Comparison of ENCODE assay signal across 9 cellular contexts in genomic region chr6:39227476-39227875, GRCh38. TPM values are rescaled to one million over a fixed set of nuclear protein-coding genes. Genes with fewer than 3 reads are reported as not detected.
A peak's percentile ranks its signal among the peaks of the same experiment; 100 is the strongest.
DNase-seq lines count a peak whose midpoint lies in the region; ATAC-seq, FAIRE-seq and TF ChIP-seq lines count a peak whose summit lies in the region.
"Had no signal": no experiment of that assay in that cellular context is flagged by ENCODE, and none has a peak within 500 bp of the region (broad histone marks: within the 10 kb centered on the region; RNA-seq: fewer than 3 reads in every experiment).

No MANE protein-coding gene starts in this region.

- H3K9me3 ChIP-seq in lung (ENCODE audit: control insufficient read depth in 2 of 2, insufficient read depth in 1 of 2, low read length in 1 of 2) (no peaks in the 10 kb centered on the region), tibial artery (no peaks in the 10 kb centered on the region)

- H3K4me1 Mint-ChIP-seq in activated naive CD4-positive, alpha-beta T cell treated with anti-CD3 and anti-CD28 coated beads, Interleukin-2, amount 10 ng/mL, durations not matched to agents 7 days and 5 days: peaks cover 74% of the 10 kb centered on the region
- peaks cover 58% of the 10 kb centered on the region for H3K4me1 Mint-ChIP-seq in activated naive CD8-positive, alpha-beta T cell treated with anti-CD3 and anti-CD28 coated beads for 36 hours
- peaks cover 48% of the 10 kb centered on the region for H3K4me1 Mint-ChIP-seq in type B pancreatic cell (ENCODE audit: unreplicated experiment)

- H3K36me3 ChIP-seq in lung (ENCODE audit: control insufficient read depth in 2 of 2, insufficient read depth in 2 of 2, low read length in 2 of 2): no peaks in the 10 kb centered on the region
- H3K36me3 ChIP-seq in tibial artery: no peaks in the 10 kb centered on the region

- peak overlapping the region; percentile 0 for H3K4me3 ChIP-seq in lung
- no peak overlapping the region for H3K4me3 ChIP-seq in tibial artery

- H3K4me3 Mint-ChIP-seq in activated naive CD4-positive, alpha-beta T cell treated with anti-CD3 and anti-CD28 coated beads, Interleukin-2, amount 10 ng/mL, durations not matched to agents 7 days and 5 days: peak overlapping the region; percentile 78
- peak overlapping the region; percentile 90 for H3K4me3 Mint-ChIP-seq in activated naive CD8-positive, alpha-beta T cell treated with anti-CD3 and anti-CD28 coated beads for 36 hours
- H3K4me3 Mint-ChIP-seq in type B pancreatic cell: peak overlapping the region; percentile 87

- H3K36me3 Mint-ChIP-seq in activated naive CD4-positive, alpha-beta T cell treated with anti-CD3 and anti-CD28 coated beads, Interleukin-2, amount 10 ng/mL, durations not matched to agents 7 days and 5 days: peaks cover 18% of the 10 kb centered on the region
- peaks cover 55% of the 10 kb centered on the region for H3K36me3 Mint-ChIP-seq in activated naive CD8-positive, alpha-beta T cell treated with anti-CD3 and anti-CD28 coated beads for 36 hours
- H3K36me3 Mint-ChIP-seq in type B pancreatic cell: peaks cover 4% of the 10 kb centered on the region

- TF ChIP-seq CTCF in lung (IDR thresholded peaks at IDR 0.05; ENCODE audit: control extremely low read depth, extremely low read depth) (no peak), type B pancreatic cell (conservative IDR thresholded peaks at IDR 0.05) (no peak), tibial artery (IDR thresholded peaks at IDR 0.05) (no peak)

- FAIRE-seq in GM19239 (lab: Jason Lieb, UNC): no peak

- intact Hi-C loops in tibial artery (cut with DNase I; ENCODE audit: low total_unique reads): no loop called here

- 45 to 46% methylated on average over 9 of the region's 9 CpGs for WGBS in lung, 2 donors

- H3K27me3 ChIP-seq in lung (ENCODE audit: control insufficient read depth, insufficient read depth) (no peaks in the 10 kb centered on the region), tibial artery (peaks cover 0 to 29% of the 10 kb centered on the region in 2 donors)

- no peak overlapping the region for H3K27ac Mint-ChIP-seq in activated naive CD4-positive, alpha-beta T cell treated with anti-CD3 and anti-CD28 coated beads, Interleukin-2, amount 10 ng/mL, durations not matched to agents 7 days and 5 days
- H3K27ac Mint-ChIP-seq in activated naive CD8-positive, alpha-beta T cell treated with anti-CD3 and anti-CD28 coated beads for 36 hours: peak overlapping the region; percentile 68
- H3K27ac Mint-ChIP-seq in type B pancreatic cell: no peak overlapping the region

- no peak for DNase-seq in activated naive CD4-positive, alpha-beta T cell treated with anti-CD3 and anti-CD28 coated beads, Interleukin-2, amount 10 ng/mL, durations not matched to agents 7 days and 5 days
- DNase-seq in activated naive CD4-positive, alpha-beta T cell (lab: John Stamatoyannopoulos, UW): no peak
- DNase-seq in activated naive CD8-positive, alpha-beta T cell treated with anti-CD3 and anti-CD28 coated beads for 36 hours: no peak
- DNase-seq in lung (ENCODE audit: low spot score) (no peak), type B pancreatic cell (ENCODE audit: extremely low spot score, unreplicated experiment) (no peak), GM19239 (ENCODE audit: insufficient read length, low spot score) (no peak), tibial artery (no peak)
- no peak for DNase-seq in NK-92 treated with Interleukin-12 subunit alpha and Interleukin-12 subunit beta, amount 100 ng/mL, for 24 hours (lab: John Stamatoyannopoulos, UW)

- H3K9me3 Mint-ChIP-seq in activated naive CD4-positive, alpha-beta T cell treated with anti-CD3 and anti-CD28 coated beads, Interleukin-2, amount 10 ng/mL, durations not matched to agents 7 days and 5 days: peaks cover 6% of the 10 kb centered on the region
- peaks cover 4% of the 10 kb centered on the region for H3K9me3 Mint-ChIP-seq in activated naive CD8-positive, alpha-beta T cell treated with anti-CD3 and anti-CD28 coated beads for 36 hours
- H3K9me3 Mint-ChIP-seq in type B pancreatic cell: no peaks in the 10 kb centered on the region

- H3K4me1 ChIP-seq in lung (ENCODE audit: control insufficient read depth in 2 of 2, insufficient read depth in 2 of 2, low read length in 2 of 2): peaks cover 0 to 11% of the 10 kb centered on the region in 2 donors
- peaks cover 0 to 16% (median 10%) of the 10 kb centered on the region in 4 donors for H3K4me1 ChIP-seq in tibial artery

- no peak for ATAC-seq in lung (ENCODE audit: insufficient read depth, low FRiP score)

- H3K27ac ChIP-seq in lung (ENCODE audit: low read depth in 1 of 2, low read length in 1 of 2): peak overlapping the region in 1 of 2 donors; percentile 13
- H3K27ac ChIP-seq in tibial artery: no peak overlapping the region

- H3K27me3 Mint-ChIP-seq in activated naive CD4-positive, alpha-beta T cell treated with anti-CD3 and anti-CD28 coated beads, Interleukin-2, amount 10 ng/mL, durations not matched to agents 7 days and 5 days: peaks cover 35% of the 10 kb centered on the region
- peaks cover 14% of the 10 kb centered on the region for H3K27me3 Mint-ChIP-seq in activated naive CD8-positive, alpha-beta T cell treated with anti-CD3 and anti-CD28 coated beads for 36 hours
- H3K27me3 Mint-ChIP-seq in type B pancreatic cell: peaks cover 26% of the 10 kb centered on the region

- CTCF ChIA-PET in activated naive CD4-positive, alpha-beta T cell treated with anti-CD3 and anti-CD28 coated beads, Interleukin-2, amount 10 ng/mL, durations not matched to agents 7 days and 5 days (lab: Charles Lee): interaction anchor here (2.3 kb wide), 1 partner anchor 75 kb away, joined by 19 read pairs; no protein-coding TSS in a partner anchor

RNA-seq across cellular contexts. Expression of gene KCNK5, which starts 1.8 kb away (rescaled TPM):
- 10 to 100 TPM; 18.6 to 19.6 TPM for total RNA-seq in activated naive CD8-positive, alpha-beta T cell treated with anti-CD3 and anti-CD28 coated beads for 36 hours
- total RNA-seq in lung (10 to 100 TPM; 20.5 to 22.0 TPM), type B pancreatic cell (ENCODE audit: low replicate concordance) (7.6 and 10.1 TPM in 2 replicates)
- polyA plus RNA-seq in lung: 10 to 100 TPM in 1 of 2 donors, 1 to 10 TPM in 1; 6.0 to 11.7 TPM
- total RNA-seq: HT1080 had no signal
